ENCODE assay signal across 10 cellular contexts in genomic region chr2:173874003-173874898, GRCh38.
DNase-seq lines count a peak whose midpoint lies in the region; ATAC-seq and TF ChIP-seq lines count a peak whose summit lies in the region.
"Had no signal": no experiment of that assay in that cellular context is flagged by ENCODE, and none has a peak within 500 bp of the region (broad histone marks: within the 10 kb centered on the region; RNA-seq: fewer than 3 reads in every experiment).

No MANE protein-coding gene starts in this region.

- no CpG with 5 or more reads among the region's 13 CpGs for WGBS in trophoblast cell (ENCODE audit: extremely low coverage, insufficient coverage, insufficient read length)

- H2BK5ac ChIP-seq in trophoblast cell (ENCODE audit: low read depth, low read length, poor library complexity): no peak overlapping the region

- H3K27ac ChIP-seq in trophoblast cell (ENCODE audit: low read depth, low read length) (no peak overlapping the region), foreskin keratinocyte (no peak overlapping the region)

- no peak overlapping the region for H4K12ac ChIP-seq in trophoblast cell (ENCODE audit: low read depth, low read length)

- H3K9me3 ChIP-seq in trophoblast cell (ENCODE audit: insufficient read depth, low read depth, low read length): no peaks in the 10 kb centered on the region

- H3K4ac ChIP-seq in trophoblast cell (ENCODE audit: low read depth, low read length): no peak overlapping the region

- peak; percentile 33 for ATAC-seq in GM18909 (IDR thresholded peaks at IDR 0.05; ENCODE audit: poor library complexity, unreplicated experiment)
- ATAC-seq in GM21737 (IDR thresholded peaks at IDR 0.05; ENCODE audit: unreplicated experiment): peak; percentile 36
- peak; percentile 16 for ATAC-seq in HG03342 (IDR thresholded peaks at IDR 0.05; ENCODE audit: unreplicated experiment)
- no peak for ATAC-seq in foreskin keratinocyte

- H3K79me2 ChIP-seq in trophoblast cell (ENCODE audit: control insufficient read depth, insufficient read depth, low read length, poor library complexity): no peaks in the 10 kb centered on the region

- peaks cover 11 to 20% of the 10 kb centered on the region in 2 experiments for H3K4me1 ChIP-seq in trophoblast cell (ENCODE audit: control insufficient read depth in 1 of 2, insufficient read depth in 2 of 2, low read length in 2 of 2)
- no peaks in the 10 kb centered on the region for H3K4me1 ChIP-seq in foreskin keratinocyte

- H3K27me3 ChIP-seq in trophoblast cell (ENCODE audit: insufficient read depth, low read length) (no peaks in the 10 kb centered on the region), foreskin keratinocyte (peaks cover 18% of the 10 kb centered on the region)

- no peak overlapping the region for H2BK120ac ChIP-seq in trophoblast cell (ENCODE audit: insufficient read depth, low read length, poor library complexity)

- no peak overlapping the region for H2AK5ac ChIP-seq in trophoblast cell (ENCODE audit: low read length)

- H4K91ac ChIP-seq in trophoblast cell (ENCODE audit: low read depth, low read length): peak overlapping the region; percentile 17

- H3K4me3 ChIP-seq in trophoblast cell (ENCODE audit: low read depth, low read length): no peak overlapping the region

- no peak overlapping the region for H3K9ac ChIP-seq in trophoblast cell (ENCODE audit: low read length)

- H3K4me2 ChIP-seq in trophoblast cell (ENCODE audit: low read length): no peak overlapping the region

- no peak overlapping the region for H2AFZ ChIP-seq in trophoblast cell (ENCODE audit: insufficient read depth, low read length, poor library complexity)

- H3K14ac ChIP-seq in trophoblast cell (ENCODE audit: low read length): no peak overlapping the region

- TF ChIP-seq CTCF in foreskin keratinocyte (conservative IDR thresholded peaks at IDR 0.05): no peak

- H2BK12ac ChIP-seq in trophoblast cell (ENCODE audit: low read length): no peak overlapping the region

- H3K18ac ChIP-seq in trophoblast cell (ENCODE audit: low read length): no peak overlapping the region

- DNase-seq in trophoblast cell (no peak), NCI-H187 (lab: John Stamatoyannopoulos, UW) (no peak), SW 1271 (lab: John Stamatoyannopoulos, UW) (no peak), erythroblast (lab: John Stamatoyannopoulos, UW) (no peak), foreskin keratinocyte (no peak)
- DNase-seq: activated CD4-positive, alpha-beta T cell treated with anti-CD3 and anti-CD28 coated beads, Interleukin-2, amount 50 U/mL, for 4 hours; NCI-H526 treated with DMSO at 0.1 percent for 48 hours had no signal

- H4K8ac ChIP-seq in trophoblast cell (ENCODE audit: low read depth, low read length): no peak overlapping the region

- no peak overlapping the region for H3K23ac ChIP-seq in trophoblast cell (ENCODE audit: low read length)

- no peaks in the 10 kb centered on the region for H3K36me3 ChIP-seq in trophoblast cell (ENCODE audit: control insufficient read depth in 1 of 2, insufficient read depth in 2 of 2, low read length in 2 of 2)

- H3K79me1 ChIP-seq in trophoblast cell (ENCODE audit: low read length): peaks cover 6% of the 10 kb centered on the region

- TF ChIP-seq POLR2A in erythroblast (IDR thresholded peaks at IDR 0.05; ENCODE audit: low read length): no peak
